ENCODE assay signal across 13 cellular contexts in the genomic region with DNA sequence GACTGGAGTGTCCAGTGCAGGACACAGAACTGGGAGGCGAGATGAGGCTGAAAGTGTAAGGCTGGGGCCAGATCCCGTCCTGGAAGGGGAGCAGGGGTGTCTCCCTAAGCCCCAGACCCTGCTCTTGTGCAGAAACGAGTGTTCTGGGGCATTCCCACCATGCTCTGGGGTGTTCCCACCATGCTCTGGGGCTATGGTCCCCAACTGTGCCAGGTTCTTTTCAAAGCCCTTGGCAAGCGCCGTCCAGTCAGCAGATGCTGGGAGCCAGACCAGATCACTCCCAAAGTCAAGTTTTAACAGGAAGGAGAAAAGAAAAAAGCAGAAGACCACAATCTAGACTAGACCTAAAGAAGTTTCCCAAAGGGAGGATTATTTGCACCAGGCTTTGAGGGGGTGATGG. TPM values are rescaled to one million over a fixed set of nuclear protein-coding genes. Genes with fewer than 3 reads are reported as not detected.
DNase-seq lines count a peak whose midpoint lies in the region; ATAC-seq and TF ChIP-seq lines count a peak whose summit lies in the region.
"Had no signal": no experiment of that assay in that cellular context is flagged by ENCODE, and none has a peak within 500 bp of the region (broad histone marks: within the 10 kb centered on the region; RNA-seq: fewer than 3 reads in every experiment).

No MANE protein-coding gene starts in this region.

- peak overlapping the region; percentile 69; the same call in 1 of the 2 replicates for H3K27ac Mint-ChIP-seq in WTC11
- H3K27ac Mint-ChIP-seq: activated CD8-positive, alpha-beta T cell treated with anti-CD3 and anti-CD28 coated beads for 36 hours; stimulated activated naive CD8-positive, alpha-beta T cell treated with anti-CD3 and anti-CD28 coated beads, Interleukin-15, Interleukin-2, amounts not matched to agents 100 ng/mL and 50 ng/mL, for 24 hours had no signal

- H3K4me1 Mint-ChIP-seq in WTC11, result peaks cover 20% of the 10 kb centered on the region

- TF ChIP-seq CTCF in C4-2B (conservative IDR thresholded peaks at IDR 0.05) (no peak), WTC11 (IDR thresholded peaks at IDR 0.05) (no peak), GM10266 (IDR thresholded peaks at IDR 0.05; ENCODE audit: control insufficient read depth, insufficient read depth, low read depth, missing control alignments) (no peak)

- no peak for ATAC-seq in WTC11
- no peak for ATAC-seq in GM19463 (IDR thresholded peaks at IDR 0.05; ENCODE audit: unreplicated experiment)
- ATAC-seq: activated CD8-positive, alpha-beta T cell treated with anti-CD3 and anti-CD28 coated beads for 36 hours had no signal

- no peaks in the 10 kb centered on the region for H3K9me3 Mint-ChIP-seq in WTC11
- H3K9me3 Mint-ChIP-seq: activated CD8-positive, alpha-beta T cell treated with anti-CD3 and anti-CD28 coated beads for 36 hours; stimulated activated naive CD8-positive, alpha-beta T cell treated with anti-CD3 and anti-CD28 coated beads, Interleukin-15, Interleukin-2, amounts not matched to agents 100 ng/mL and 50 ng/mL, for 24 hours had no signal

- H3K4me3 Mint-ChIP-seq in WTC11, result peak overlapping the region; percentile 99
- H3K4me3 Mint-ChIP-seq: activated CD8-positive, alpha-beta T cell treated with anti-CD3 and anti-CD28 coated beads for 36 hours; stimulated activated naive CD8-positive, alpha-beta T cell treated with anti-CD3 and anti-CD28 coated beads, Interleukin-15, Interleukin-2, amounts not matched to agents 100 ng/mL and 50 ng/mL, for 24 hours had no signal

- CTCF ChIA-PET in WTC11 (lab: Charles Lee), result interaction anchor here (1.3 kb wide), 1 partner anchor 18 kb away, joined by 3 read pairs; no protein-coding TSS in a partner anchor

- peak overlapping the region; percentile 96 for H3K27ac ChIP-seq in C4-2B

- DNase-seq in WTC11 (ENCODE audit: low spot score), result no peak
- peak in 33 of 42 donors; percentile 18 to 79 (median 56) for DNase-seq in head of caudate nucleus
- peak; percentile 74 for DNase-seq in posterior vena cava (ENCODE audit: low spot score)
- no peak for DNase-seq in epidermal melanocyte (ENCODE audit: insufficient read length, low spot score)
- DNase-seq in NCI-H1092 treated with DMSO at 0.1 percent for 48 hours (lab: John Stamatoyannopoulos, UW), result no peak
- DNase-seq in GM10266 (ENCODE audit: extremely low spot score), result no peak
- DNase-seq: activated CD8-positive, alpha-beta T cell treated with anti-CD3 and anti-CD28 coated beads for 36 hours; COR-L47; mesendoderm; NCI-H345 had no signal

- POLR2A ChIA-PET in WTC11 (lab: Charles Lee), result interaction anchor here (1.7 kb wide), 1 partner anchor 58 kb away, joined by 4 read pairs; a partner anchor contains a TSS

- no peaks in the 10 kb centered on the region for H3K27me3 Mint-ChIP-seq in WTC11 (ENCODE audit: low read depth)
- H3K27me3 Mint-ChIP-seq: activated CD8-positive, alpha-beta T cell treated with anti-CD3 and anti-CD28 coated beads for 36 hours; stimulated activated naive CD8-positive, alpha-beta T cell treated with anti-CD3 and anti-CD28 coated beads, Interleukin-15, Interleukin-2, amounts not matched to agents 100 ng/mL and 50 ng/mL, for 24 hours had no signal

- intact Hi-C loops in head of caudate nucleus (cut with DNase I), result loop anchor here (10.0 kb wide), 2 partner anchors 131 to 621 kb away; no protein-coding TSS in a partner anchor
- intact Hi-C loops in posterior vena cava (cut with DNase I), result no loop called here

- H3K36me3 Mint-ChIP-seq in WTC11, result peaks cover 18% of the 10 kb centered on the region

TF ChIP-seq in WTC11, 78 proteins besides CTCF, POLR2A, EP300 and RAD21:
- TF ChIP-seq NR1H2 (CRISPR knock-in tag; IDR thresholded peaks at IDR 0.05), result no peak
- TF ChIP-seq, protein P1, sequence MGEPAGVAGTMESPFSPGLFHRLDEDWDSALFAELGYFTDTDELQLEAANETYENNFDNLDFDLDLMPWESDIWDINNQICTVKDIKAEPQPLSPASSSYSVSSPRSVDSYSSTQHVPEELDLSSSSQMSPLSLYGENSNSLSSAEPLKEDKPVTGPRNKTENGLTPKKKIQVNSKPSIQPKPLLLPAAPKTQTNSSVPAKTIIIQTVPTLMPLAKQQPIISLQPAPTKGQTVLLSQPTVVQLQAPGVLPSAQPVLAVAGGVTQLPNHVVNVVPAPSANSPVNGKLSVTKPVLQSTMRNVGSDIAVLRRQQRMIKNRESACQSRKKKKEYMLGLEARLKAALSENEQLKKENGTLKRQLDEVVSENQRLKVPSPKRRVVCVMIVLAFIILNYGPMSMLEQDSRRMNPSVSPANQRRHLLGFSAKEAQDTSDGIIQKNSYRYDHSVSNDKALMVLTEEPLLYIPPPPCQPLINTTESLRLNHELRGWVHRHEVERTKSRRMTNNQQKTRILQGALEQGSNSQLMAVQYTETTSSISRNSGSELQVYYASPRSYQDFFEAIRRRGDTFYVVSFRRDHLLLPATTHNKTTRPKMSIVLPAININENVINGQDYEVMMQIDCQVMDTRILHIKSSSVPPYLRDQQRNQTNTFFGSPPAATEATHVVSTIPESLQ (CRISPR knock-in tag; IDR thresholded peaks at IDR 0.05), result no peak
- TF ChIP-seq, protein P2, sequence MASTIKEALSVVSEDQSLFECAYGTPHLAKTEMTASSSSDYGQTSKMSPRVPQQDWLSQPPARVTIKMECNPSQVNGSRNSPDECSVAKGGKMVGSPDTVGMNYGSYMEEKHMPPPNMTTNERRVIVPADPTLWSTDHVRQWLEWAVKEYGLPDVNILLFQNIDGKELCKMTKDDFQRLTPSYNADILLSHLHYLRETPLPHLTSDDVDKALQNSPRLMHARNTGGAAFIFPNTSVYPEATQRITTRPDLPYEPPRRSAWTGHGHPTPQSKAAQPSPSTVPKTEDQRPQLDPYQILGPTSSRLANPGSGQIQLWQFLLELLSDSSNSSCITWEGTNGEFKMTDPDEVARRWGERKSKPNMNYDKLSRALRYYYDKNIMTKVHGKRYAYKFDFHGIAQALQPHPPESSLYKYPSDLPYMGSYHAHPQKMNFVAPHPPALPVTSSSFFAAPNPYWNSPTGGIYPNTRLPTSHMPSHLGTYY (CRISPR knock-in tag; IDR thresholded peaks at IDR 0.05), result no peak
- TF ChIP-seq, protein P3, sequence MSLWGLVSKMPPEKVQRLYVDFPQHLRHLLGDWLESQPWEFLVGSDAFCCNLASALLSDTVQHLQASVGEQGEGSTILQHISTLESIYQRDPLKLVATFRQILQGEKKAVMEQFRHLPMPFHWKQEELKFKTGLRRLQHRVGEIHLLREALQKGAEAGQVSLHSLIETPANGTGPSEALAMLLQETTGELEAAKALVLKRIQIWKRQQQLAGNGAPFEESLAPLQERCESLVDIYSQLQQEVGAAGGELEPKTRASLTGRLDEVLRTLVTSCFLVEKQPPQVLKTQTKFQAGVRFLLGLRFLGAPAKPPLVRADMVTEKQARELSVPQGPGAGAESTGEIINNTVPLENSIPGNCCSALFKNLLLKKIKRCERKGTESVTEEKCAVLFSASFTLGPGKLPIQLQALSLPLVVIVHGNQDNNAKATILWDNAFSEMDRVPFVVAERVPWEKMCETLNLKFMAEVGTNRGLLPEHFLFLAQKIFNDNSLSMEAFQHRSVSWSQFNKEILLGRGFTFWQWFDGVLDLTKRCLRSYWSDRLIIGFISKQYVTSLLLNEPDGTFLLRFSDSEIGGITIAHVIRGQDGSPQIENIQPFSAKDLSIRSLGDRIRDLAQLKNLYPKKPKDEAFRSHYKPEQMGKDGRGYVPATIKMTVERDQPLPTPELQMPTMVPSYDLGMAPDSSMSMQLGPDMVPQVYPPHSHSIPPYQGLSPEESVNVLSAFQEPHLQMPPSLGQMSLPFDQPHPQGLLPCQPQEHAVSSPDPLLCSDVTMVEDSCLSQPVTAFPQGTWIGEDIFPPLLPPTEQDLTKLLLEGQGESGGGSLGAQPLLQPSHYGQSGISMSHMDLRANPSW (CRISPR knock-in tag; conservative IDR thresholded peaks at IDR 0.05; ENCODE audit: low read depth), result no peak
- TF ChIP-seq, protein P4, sequence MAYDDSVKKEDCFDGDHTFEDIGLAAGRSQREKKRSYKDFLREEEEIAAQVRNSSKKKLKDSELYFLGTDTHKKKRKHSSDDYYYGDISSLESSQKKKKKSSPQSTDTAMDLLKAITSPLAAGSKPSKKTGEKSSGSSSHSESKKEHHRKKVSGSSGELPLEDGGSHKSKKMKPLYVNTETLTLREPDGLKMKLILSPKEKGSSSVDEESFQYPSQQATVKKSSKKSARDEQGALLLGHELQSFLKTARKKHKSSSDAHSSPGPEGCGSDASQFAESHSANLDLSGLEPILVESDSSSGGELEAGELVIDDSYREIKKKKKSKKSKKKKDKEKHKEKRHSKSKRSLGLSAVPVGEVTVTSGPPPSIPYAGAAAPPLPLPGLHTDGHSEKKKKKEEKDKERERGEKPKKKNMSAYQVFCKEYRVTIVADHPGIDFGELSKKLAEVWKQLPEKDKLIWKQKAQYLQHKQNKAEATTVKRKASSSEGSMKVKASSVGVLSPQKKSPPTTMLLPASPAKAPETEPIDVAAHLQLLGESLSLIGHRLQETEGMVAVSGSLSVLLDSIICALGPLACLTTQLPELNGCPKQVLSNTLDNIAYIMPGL (CRISPR knock-in tag; IDR thresholded peaks at IDR 0.05), result no peak
- TF ChIP-seq, protein P5, sequence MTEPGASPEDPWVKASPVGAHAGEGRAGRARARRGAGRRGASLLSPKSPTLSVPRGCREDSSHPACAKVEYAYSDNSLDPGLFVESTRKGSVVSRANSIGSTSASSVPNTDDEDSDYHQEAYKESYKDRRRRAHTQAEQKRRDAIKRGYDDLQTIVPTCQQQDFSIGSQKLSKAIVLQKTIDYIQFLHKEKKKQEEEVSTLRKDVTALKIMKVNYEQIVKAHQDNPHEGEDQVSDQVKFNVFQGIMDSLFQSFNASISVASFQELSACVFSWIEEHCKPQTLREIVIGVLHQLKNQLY (CRISPR knock-in tag; IDR thresholded peaks at IDR 0.05), result no peak
- TF ChIP-seq, protein P6, sequence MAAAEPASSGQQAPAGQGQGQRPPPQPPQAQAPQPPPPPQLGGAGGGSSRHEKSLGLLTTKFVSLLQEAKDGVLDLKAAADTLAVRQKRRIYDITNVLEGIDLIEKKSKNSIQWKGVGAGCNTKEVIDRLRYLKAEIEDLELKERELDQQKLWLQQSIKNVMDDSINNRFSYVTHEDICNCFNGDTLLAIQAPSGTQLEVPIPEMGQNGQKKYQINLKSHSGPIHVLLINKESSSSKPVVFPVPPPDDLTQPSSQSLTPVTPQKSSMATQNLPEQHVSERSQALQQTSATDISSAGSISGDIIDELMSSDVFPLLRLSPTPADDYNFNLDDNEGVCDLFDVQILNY (CRISPR knock-in tag; IDR thresholded peaks at IDR 0.05), result no peak

RNA-seq across cellular contexts. Expression of a gene that starts 2.5 kb away (rescaled TPM):
- total RNA-seq in WTC11 (2021) (71.9 to 76.9 TPM (median 76.2 TPM) in 3 replicates), posterior vena cava (100 to 1,000 TPM; 106 to 126 TPM)

RNA-seq across cellular contexts. Expression of a gene that starts 2.8 kb away (rescaled TPM):
- total RNA-seq in WTC11 (2021) (81.2 to 89.7 TPM (median 86.0 TPM) in 3 replicates), posterior vena cava (10 to 100 TPM; 23.7 to 24.7 TPM)

RNA-seq across cellular contexts. Expression of a gene that starts 29.3 kb away (rescaled TPM):
- total RNA-seq in WTC11 (2021) (10.7 to 11.9 TPM (median 11.8 TPM) in 3 replicates), posterior vena cava (10 to 100 TPM in 1 of 2 donors, 1 to 10 TPM in 1; 9.2 to 11.7 TPM)

RNA-seq across cellular contexts. Expression of a gene that starts 29.8 kb away (rescaled TPM):
- total RNA-seq in WTC11 (2021) (29.0 to 29.3 TPM (median 29.2 TPM) in 3 replicates), posterior vena cava (10 to 100 TPM in 1 of 2 donors, 1 to 10 TPM in 1; 6.1 to 13.3 TPM)

RNA-seq across cellular contexts. Expression of a gene that starts 30.1 kb away (rescaled TPM):
- total RNA-seq in WTC11 (2021) (6.4 to 9.5 TPM (median 8.8 TPM) in 3 replicates), posterior vena cava (1 to 10 TPM in 1 of 2 donors, under 1 TPM in 1; 0.93 to 2.0 TPM)

Comparison
In these comparisons a context has a peak if more than half of its experiments do, and no peak if none do; other contexts are left out.
1. DNase-seq: peak in head of caudate nucleus (33 of 42) and posterior vena cava (single experiment); none in WTC11 (single experiment), epidermal melanocyte (single experiment), NCI-H1092 treated with DMSO at 0.1 percent for 48 hours (single experiment) and GM10266 (single experiment).